ENCODE assay signal across 15 cellular contexts in genomic region chr1:193322218-193322617, GRCh38.
DNase-seq lines count a peak whose midpoint lies in the region; ATAC-seq and TF ChIP-seq lines count a peak whose summit lies in the region.
"Had no signal": no experiment of that assay in that cellular context is flagged by ENCODE, and none has a peak within 500 bp of the region (broad histone marks: within the 10 kb centered on the region; RNA-seq: fewer than 3 reads in every experiment).

No MANE protein-coding gene starts in this region.

- H3K14ac ChIP-seq in mesenchymal stem cell (ENCODE audit: low read length in 2 of 2), result no peak overlapping the region

- no peak overlapping the region for H2BK15ac ChIP-seq in mesenchymal stem cell (ENCODE audit: low read depth, poor library complexity, severe bottlenecking)

- TF ChIP-seq CTCF in BJ (IDR thresholded peaks at IDR 0.05; ENCODE audit: insufficient read depth, low read depth, low read length) (no peak), Peyer's patch (IDR thresholded peaks at IDR 0.05) (no peak)

- no peak for TF ChIP-seq POLR2A in Peyer's patch (IDR thresholded peaks at IDR 0.05)

- H3K27me3 ChIP-seq in BJ (ENCODE audit: control insufficient read depth, insufficient read depth, low read length) (no peaks in the 10 kb centered on the region), MG63 (no peaks in the 10 kb centered on the region), mesenchymal stem cell (ENCODE audit: control insufficient read depth in 1 of 2, insufficient read depth in 1 of 2, low read length in 2 of 2) (no peaks in the 10 kb centered on the region), Peyer's patch (no peaks in the 10 kb centered on the region)
- H3K27me3 ChIP-seq: right lobe of liver, tibial artery had no signal

- no peak overlapping the region for H3K23ac ChIP-seq in mesenchymal stem cell (ENCODE audit: low read length in 2 of 2)

- H2BK12ac ChIP-seq in mesenchymal stem cell (ENCODE audit: low read length in 2 of 2), result no peak overlapping the region

- CTCF ChIA-PET in BJ (lab: Yijun Ruan, JAX), result no interaction called here

- H3K27ac Mint-ChIP-seq in stimulated activated memory B cell treated with anti-CD40 and anti-IgM and Interleukin-4, amounts not matched to agents 10 μg/mL and 1 μg/mL and 100 μg/mL, for 72 hours, result no peak overlapping the region
- H3K27ac Mint-ChIP-seq: activated B cell treated with CpG ODN at 0.5 μM for 24 hours; activated T-helper 1 cell treated with anti-CD3 and anti-CD28 coated beads, Interleukin-12 subunit alpha, Interleukin-12 subunit beta, Interleukin-2, Interleukin-4 antibody, amounts not matched to agents 30 ng/mL and 10 ng/mL and 1 ng/mL, durations not matched to agents 14 hours and 24 hours and 36 hours; CD14-positive monocyte had no signal

- peaks cover 3% of the 10 kb centered on the region for H3K9me3 Mint-ChIP-seq in stimulated activated memory B cell treated with anti-CD40 and anti-IgM and Interleukin-4, amounts not matched to agents 10 μg/mL and 1 μg/mL and 100 μg/mL, for 72 hours

- H3K27me3 Mint-ChIP-seq in stimulated activated memory B cell treated with anti-CD40 and anti-IgM and Interleukin-4, amounts not matched to agents 10 μg/mL and 1 μg/mL and 100 μg/mL, for 72 hours, result no peaks in the 10 kb centered on the region
- H3K27me3 Mint-ChIP-seq: activated B cell treated with CpG ODN at 0.5 μM for 24 hours had no signal

- no peaks in the 10 kb centered on the region for H3K4me1 Mint-ChIP-seq in stimulated activated memory B cell treated with anti-CD40 and anti-IgM and Interleukin-4, amounts not matched to agents 10 μg/mL and 1 μg/mL and 100 μg/mL, for 72 hours
- H3K4me1 Mint-ChIP-seq: activated B cell treated with CpG ODN at 0.5 μM for 24 hours, CD14-positive monocyte had no signal

- peak overlapping the region; percentile 84 for H2BK5ac ChIP-seq in mesenchymal stem cell (ENCODE audit: low read depth, low read length, poor library complexity, severe bottlenecking)

- no peak overlapping the region for H2BK120ac ChIP-seq in mesenchymal stem cell (ENCODE audit: low read depth, low read length)

- H3K36me3 Mint-ChIP-seq in stimulated activated memory B cell treated with anti-CD40 and anti-IgM and Interleukin-4, amounts not matched to agents 10 μg/mL and 1 μg/mL and 100 μg/mL, for 72 hours, result no peaks in the 10 kb centered on the region
- H3K36me3 Mint-ChIP-seq: CD14-positive monocyte had no signal

- POLR2A ChIA-PET in BJ (lab: Charles Lee), result no interaction called here

- H3K4ac ChIP-seq in mesenchymal stem cell (ENCODE audit: low read depth in 1 of 2, low read length in 2 of 2), result no peak overlapping the region

- no peak overlapping the region for H4K8ac ChIP-seq in mesenchymal stem cell (ENCODE audit: low read length)

- H3K36me3 ChIP-seq in BJ (ENCODE audit: control insufficient read depth, insufficient read depth, low read length) (no peaks in the 10 kb centered on the region), MG63 (no peaks in the 10 kb centered on the region), mesenchymal stem cell (ENCODE audit: control insufficient read depth in 1 of 2, insufficient read depth in 2 of 2, low read depth in 1 of 2, low read length in 2 of 2) (no peaks in the 10 kb centered on the region), Peyer's patch (no peaks in the 10 kb centered on the region)
- H3K36me3 ChIP-seq: right lobe of liver, tibial artery had no signal

- no peak for ATAC-seq in HG03432 (IDR thresholded peaks at IDR 0.05; ENCODE audit: unreplicated experiment)
- no peak for ATAC-seq in stimulated activated memory B cell treated with anti-CD40 and anti-IgM and Interleukin-4, amounts not matched to agents 10 μg/mL and 1 μg/mL and 100 μg/mL, for 72 hours
- ATAC-seq: right lobe of liver had no signal

- H3K9me3 ChIP-seq in MG63 (peaks cover 4% of the 10 kb centered on the region), mesenchymal stem cell (ENCODE audit: control insufficient read depth, low read length) (peaks cover 7% of the 10 kb centered on the region), Peyer's patch (peaks cover 0 to 9% (median 0%) of the 10 kb centered on the region in 4 donors)
- H3K9me3 ChIP-seq: right lobe of liver had no signal

- H2AFZ ChIP-seq in mesenchymal stem cell (ENCODE audit: low read depth, low read length), result no peak overlapping the region

- no peak overlapping the region for H3K4me3 Mint-ChIP-seq in stimulated activated memory B cell treated with anti-CD40 and anti-IgM and Interleukin-4, amounts not matched to agents 10 μg/mL and 1 μg/mL and 100 μg/mL, for 72 hours
- H3K4me3 Mint-ChIP-seq: activated B cell treated with CpG ODN at 0.5 μM for 24 hours; activated T-helper 1 cell treated with anti-CD3 and anti-CD28 coated beads, Interleukin-12 subunit alpha, Interleukin-12 subunit beta, Interleukin-2, Interleukin-4 antibody, amounts not matched to agents 30 ng/mL and 10 ng/mL and 1 ng/mL, durations not matched to agents 14 hours and 24 hours and 36 hours; CD14-positive monocyte had no signal

- H3K4me2 ChIP-seq in mesenchymal stem cell (ENCODE audit: low read length, poor library complexity, severe bottlenecking), result no peak overlapping the region

- DNase-seq in BJ (ENCODE audit: low read depth) (peak; percentile 27), MG63 (peak; percentile 35), dedifferentiated amniotic fluid mesenchymal stem cell (ENCODE audit: extremely low spot score) (peak; percentile 76), mesenchymal stem cell (peak; percentile 68), Peyer's patch (no peak), cardiac septum (ENCODE audit: low spot score) (no peak)
- DNase-seq: activated B cell treated with CpG ODN at 0.5 μM for 24 hours, GOT3, hypothalamus, right lobe of liver, tibial artery had no signal

- H3K79me1 ChIP-seq in mesenchymal stem cell (replicated peaks; ENCODE audit: low read length, poor library complexity, severe bottlenecking), result no peaks in the 10 kb centered on the region

- no peak overlapping the region for H2AK5ac ChIP-seq in mesenchymal stem cell (ENCODE audit: low read length, severe bottlenecking)

- no CpG with 5 or more reads among the region's 2 CpGs for WGBS in mesenchymal stem cell

- no peak overlapping the region for H3K4me3 ChIP-seq in BJ (ENCODE audit: low read depth, low read length)
- no peak overlapping the region for H3K4me3 ChIP-seq in MG63
- H3K4me3 ChIP-seq in mesenchymal stem cell (ENCODE audit: insufficient read depth in 1 of 2, low read depth in 1 of 2, low read length in 2 of 2), result no peak overlapping the region
- no peak overlapping the region for H3K4me3 ChIP-seq in Peyer's patch
- H3K4me3 ChIP-seq: right lobe of liver, tibial artery had no signal

- intact Hi-C loops in cardiac septum (cut with DNase I), result no loop called here

- H3K9ac ChIP-seq in mesenchymal stem cell (ENCODE audit: low read length), result no peak overlapping the region

- H3K4me1 ChIP-seq in mesenchymal stem cell (ENCODE audit: control insufficient read depth, insufficient read depth, low read depth, low read length) (no peaks in the 10 kb centered on the region), Peyer's patch (no peaks in the 10 kb centered on the region)
- H3K4me1 ChIP-seq: right lobe of liver, tibial artery had no signal

- peak overlapping the region in 1 of 2 experiments; percentile 83 for H3K18ac ChIP-seq in mesenchymal stem cell (ENCODE audit: low read depth in 1 of 2, low read length in 2 of 2)

- H4K91ac ChIP-seq in mesenchymal stem cell (ENCODE audit: low read length), result no peak overlapping the region

- peak overlapping the region; percentile 96 for H3K27ac ChIP-seq in mesenchymal stem cell (ENCODE audit: low read length, poor library complexity, severe bottlenecking)
- no peak overlapping the region for H3K27ac ChIP-seq in Peyer's patch
- H3K27ac ChIP-seq: right lobe of liver, tibial artery had no signal

Comparison
In these comparisons a context has a peak if more than half of its experiments do, and no peak if none do; other contexts are left out.
1. DNase-seq: peak in BJ (single experiment), MG63 (single experiment), dedifferentiated amniotic fluid mesenchymal stem cell (single experiment) and mesenchymal stem cell (single experiment); none in Peyer's patch (0 of 3) and cardiac septum (single experiment).